14 cellular contexts compared by ENCODE assay signal in genomic region chr20:24648919-24649318, GRCh38.
DNase-seq lines count a peak whose midpoint lies in the region; ATAC-seq and TF ChIP-seq lines count a peak whose summit lies in the region.
"Had no signal": no experiment of that assay in that cellular context is flagged by ENCODE, and none has a peak within 500 bp of the region (broad histone marks: within the 10 kb centered on the region; RNA-seq: fewer than 3 reads in every experiment).

No MANE protein-coding gene starts in this region.

- H3K27ac Mint-ChIP-seq in stimulated activated naive B cell treated with anti-CD40 and anti-IgM and Interleukin-4, amounts not matched to agents 10 μg/mL and 1 μg/mL and 100 μg/mL, for 72 hours: no peak overlapping the region
- H3K27ac Mint-ChIP-seq: activated CD4-positive, alpha-beta T cell treated with anti-CD3 and anti-CD28 coated beads, Interleukin-2, amount 10 ng/mL, durations not matched to agents 24 days and 14 days; activated naive CD4-positive, alpha-beta T cell treated with anti-CD3 and anti-CD28 coated beads for 36 hours had no signal

- peak overlapping the region; percentile 27 for H3K4me2 ChIP-seq in OCI-LY3 (ENCODE audit: low read length)

- no peak overlapping the region for H3K27ac ChIP-seq in OCI-LY3 (ENCODE audit: low read length)
- H3K27ac ChIP-seq: colonic mucosa, left ventricle myocardium inferior, skin epidermis had no signal

- no peak overlapping the region for H3K4me3 ChIP-seq in OCI-LY3 (ENCODE audit: low read length)
- H3K4me3 ChIP-seq: colonic mucosa, left ventricle myocardium inferior, skin epidermis had no signal

- no peak overlapping the region for H3K4me3 Mint-ChIP-seq in stimulated activated naive B cell treated with anti-CD40 and anti-IgM and Interleukin-4, amounts not matched to agents 10 μg/mL and 1 μg/mL and 100 μg/mL, for 72 hours
- H3K4me3 Mint-ChIP-seq: activated CD4-positive, alpha-beta T cell treated with anti-CD3 and anti-CD28 coated beads, Interleukin-2, amount 10 ng/mL, durations not matched to agents 24 days and 14 days; activated naive CD4-positive, alpha-beta T cell treated with anti-CD3 and anti-CD28 coated beads for 36 hours had no signal

- H2AFZ ChIP-seq in OCI-LY3 (ENCODE audit: low read depth, low read length): no peak overlapping the region

- H4K20me1 ChIP-seq in OCI-LY3 (ENCODE audit: insufficient read depth, low read length): no peaks in the 10 kb centered on the region

- no peaks in the 10 kb centered on the region for H3K36me3 Mint-ChIP-seq in stimulated activated naive B cell treated with anti-CD40 and anti-IgM and Interleukin-4, amounts not matched to agents 10 μg/mL and 1 μg/mL and 100 μg/mL, for 72 hours

- TF ChIP-seq CTCF in OCI-LY3 (IDR thresholded peaks at IDR 0.05; ENCODE audit: low read depth, low read length): no peak

- no peaks in the 10 kb centered on the region for H3K9me3 ChIP-seq in OCI-LY3 (ENCODE audit: insufficient read depth, low read length)
- H3K9me3 ChIP-seq: colonic mucosa had no signal

- ATAC-seq in GM19351 (IDR thresholded peaks at IDR 0.05; ENCODE audit: unreplicated experiment) (peak; percentile 58), HG02759 (IDR thresholded peaks at IDR 0.05; ENCODE audit: unreplicated experiment) (peak; percentile 56), HG03469 (IDR thresholded peaks at IDR 0.05; ENCODE audit: unreplicated experiment) (no peak), GM18517 (IDR thresholded peaks at IDR 0.05; ENCODE audit: unreplicated experiment) (no peak)
- peak; percentile 75 to 81 for ATAC-seq in stimulated activated naive B cell treated with anti-CD40 and anti-IgM and Interleukin-4, amounts not matched to agents 10 μg/mL and 1 μg/mL and 100 μg/mL, for 72 hours (replicated peaks)

- peaks cover 12 to 15% of the 10 kb centered on the region in 2 donors for H3K27me3 Mint-ChIP-seq in stimulated activated naive B cell treated with anti-CD40 and anti-IgM and Interleukin-4, amounts not matched to agents 10 μg/mL and 1 μg/mL and 100 μg/mL, for 72 hours

- peaks cover 23 to 25% of the 10 kb centered on the region in 2 donors for H3K4me1 Mint-ChIP-seq in stimulated activated naive B cell treated with anti-CD40 and anti-IgM and Interleukin-4, amounts not matched to agents 10 μg/mL and 1 μg/mL and 100 μg/mL, for 72 hours
- H3K4me1 Mint-ChIP-seq: activated CD4-positive, alpha-beta T cell treated with anti-CD3 and anti-CD28 coated beads, Interleukin-2, amount 10 ng/mL, durations not matched to agents 24 days and 14 days had no signal

- peaks cover 52% of the 10 kb centered on the region for H3K4me1 ChIP-seq in OCI-LY3 (ENCODE audit: low read length)
- H3K4me1 ChIP-seq: colonic mucosa, left ventricle myocardium inferior had no signal

- no peaks in the 10 kb centered on the region for H3K79me2 ChIP-seq in OCI-LY3 (ENCODE audit: low read length)

- no peaks in the 10 kb centered on the region for H3K9me3 Mint-ChIP-seq in stimulated activated naive B cell treated with anti-CD40 and anti-IgM and Interleukin-4, amounts not matched to agents 10 μg/mL and 1 μg/mL and 100 μg/mL, for 72 hours
- H3K9me3 Mint-ChIP-seq: activated CD4-positive, alpha-beta T cell treated with anti-CD3 and anti-CD28 coated beads, Interleukin-2, amount 10 ng/mL, durations not matched to agents 24 days and 14 days; activated naive CD4-positive, alpha-beta T cell treated with anti-CD3 and anti-CD28 coated beads for 36 hours had no signal

- no peaks in the 10 kb centered on the region for H3K36me3 ChIP-seq in OCI-LY3 (replicated peaks; ENCODE audit: low read depth, low read length)
- H3K36me3 ChIP-seq: colonic mucosa, left ventricle myocardium inferior had no signal

- peak; percentile 17 for DNase-seq in stimulated activated naive B cell treated with anti-CD40 and anti-IgM and Interleukin-4, amounts not matched to agents 10 μg/mL and 1 μg/mL and 100 μg/mL, for 72 hours
- no peak for DNase-seq in DMS53 (lab: John Stamatoyannopoulos, UW)
- DNase-seq: activated CD4-positive, alpha-beta T cell treated with anti-CD3 and anti-CD28 coated beads, Interleukin-2, amount 10 ng/mL, durations not matched to agents 24 days and 14 days; activated naive CD4-positive, alpha-beta T cell treated with anti-CD3 and anti-CD28 coated beads for 36 hours; colonic mucosa; left ventricle myocardium inferior; NCI-H187 treated with DMSO at 0.1 percent for 48 hours; trophoblast cell had no signal

- peaks cover 79% of the 10 kb centered on the region for H3K27me3 ChIP-seq in OCI-LY3 (ENCODE audit: low read depth, low read length)
- H3K27me3 ChIP-seq: colonic mucosa had no signal

- no peak overlapping the region for H3K9ac ChIP-seq in OCI-LY3 (ENCODE audit: low read length)

Comparison
In these comparisons a context has a peak if more than half of its experiments do, and no peak if none do; other contexts are left out.
1. ATAC-seq: peak in GM19351 (single experiment), HG02759 (single experiment) and stimulated activated naive B cell treated with anti-CD40 and anti-IgM and Interleukin-4, amounts not matched to agents 10 μg/mL and 1 μg/mL and 100 μg/mL, for 72 hours (2 of 2); none in HG03469 (single experiment) and GM18517 (single experiment).